In genomic region chr1:236281286-236282158, GRCh38 we compare ENCODE assay signal across 8 cellular contexts. TPM values are rescaled to one million over a fixed set of nuclear protein-coding genes. Genes with fewer than 3 reads are reported as not detected.
DNase-seq lines count a peak whose midpoint lies in the region; ATAC-seq and TF ChIP-seq lines count a peak whose summit lies in the region.

TSS of gene ERO1B (minus strand) at chr1:236281958. CDS start at chr1:236281783, 175 bp downstream.

- peak within 1 kb of the TSS; percentile 88 to 97 for H3K9ac ChIP-seq in liver (ENCODE audit: low read depth in 1 of 2, low read length in 2 of 2)

- WGBS in liver: under 1% methylated on average over 88 of the region's 88 CpGs

- H3K27ac ChIP-seq in liver (ENCODE audit: low read depth in 1 of 2, low read length in 2 of 2): peak within 1 kb of the TSS; percentile 87 to 88

- H3K27me3 ChIP-seq in liver (ENCODE audit: control insufficient read depth in 4 of 4, insufficient read depth in 4 of 4, low read length in 3 of 4): no peaks in the 10 kb centered on the region

- peak in 1 of 2 donors; percentile 38 for TF ChIP-seq RAD21 in liver (IDR thresholded peaks at IDR 0.05)

- H3K4me3 ChIP-seq in liver (ENCODE audit: low read depth in 1 of 3, low read length in 3 of 3): peak within 1 kb of the TSS; percentile 90 to 99 (median 98)

- ATAC-seq in GM19372 (IDR thresholded peaks at IDR 0.05; ENCODE audit: low read depth, unreplicated experiment): peak; percentile 82
- ATAC-seq in HG03521 (IDR thresholded peaks at IDR 0.05; ENCODE audit: unreplicated experiment): peak; percentile 86

- no peaks in the 10 kb centered on the region for H3K9me3 ChIP-seq in liver (ENCODE audit: control insufficient read depth in 4 of 4, low read length in 3 of 4)

- TF ChIP-seq CTCF in liver (IDR thresholded peaks at IDR 0.05; ENCODE audit: low read depth, low read length, missing input control): no peak

- H3K4me1 ChIP-seq in liver (ENCODE audit: control insufficient read depth in 4 of 4, insufficient read depth in 4 of 4, low read length in 3 of 4): peaks cover 0 to 18% (median 15%) of the 10 kb centered on the region in 4 donors

- DNase-seq in CD1c-positive myeloid dendritic cell (ENCODE audit: extremely low spot score) (peak; percentile 99), NCI-H69 (lab: John Stamatoyannopoulos, UW) (peak; percentile 100), dermis blood vessel endothelial cell (peak; percentile 95)
- DNase-seq in activated CD4-positive, alpha-beta T cell treated with anti-CD3 and anti-CD28 coated beads, Interleukin-2, amount 50 U/mL, for 24 hours (ENCODE audit: low read depth in 1 of 2, low spot score in 1 of 2): peak; percentile 92 to 93
- DNase-seq in stimulated activated CD4-positive, alpha-beta T cell treated with anti-CD3 and anti-CD28 coated beads, Interleukin-4, amount 100 ng/mL, for 1 hour: peak; percentile 98

- peaks cover 0 to 1% (median 0%) of the 10 kb centered on the region in 4 donors for H3K36me3 ChIP-seq in liver (ENCODE audit: control insufficient read depth in 4 of 4, insufficient read depth in 3 of 4, low read depth in 1 of 4, low read length in 3 of 4)

TF ChIP-seq in liver, 16 proteins besides CTCF, POLR2A, EP300 and RAD21:
- no peak for TF ChIP-seq RXRA (IDR thresholded peaks at IDR 0.05)
- peak; percentile 57 for TF ChIP-seq YY1 (IDR thresholded peaks at IDR 0.05)
- peak; percentile 40 to 45 for TF ChIP-seq HNF4A (conservative IDR thresholded peaks at IDR 0.05)
- peak in 1 of 2 donors; percentile 25 for TF ChIP-seq EGR1 (IDR thresholded peaks at IDR 0.05; ENCODE audit: low read depth in 2 of 2)
- TF ChIP-seq TAF1 (conservative IDR thresholded peaks at IDR 0.05): peak; percentile 73
- TF ChIP-seq ZBTB33 (IDR thresholded peaks at IDR 0.05): no peak
- TF ChIP-seq REST (IDR thresholded peaks at IDR 0.05): peak; percentile 94
- TF ChIP-seq GABPA (IDR thresholded peaks at IDR 0.05 in 1 of 2, conservative IDR thresholded peaks at IDR 0.05 in 1 of 2): no peak
- TF ChIP-seq SP1 (IDR thresholded peaks at IDR 0.05): peak; percentile 60

RNA-seq across cellular contexts. Expression of gene ERO1B, which starts in this region (rescaled TPM):
- total RNA-seq in dermis blood vessel endothelial cell (4.4 and 8.2 TPM in 2 replicates), liver (10 to 100 TPM in 1 of 2 donors, 1 to 10 TPM in 1; 5.5 to 22.9 TPM)
- polyA plus RNA-seq in liver: 10 to 100 TPM in 1 of 2 donors, 1 to 10 TPM in 1; 6.8 to 11.0 TPM

Comparison
In these comparisons a context has a peak if more than half of its experiments do, and no peak if none do; other contexts are left out.
1. Peak in every context shown above with its lines: DNase-seq, ATAC-seq, H3K4me3 ChIP-seq and H3K27ac ChIP-seq.